Comparison of ENCODE assay signal across 8 cellular contexts in genomic region chr20:43963872-43964791, GRCh38. TPM values are rescaled to one million over a fixed set of nuclear protein-coding genes. Genes with fewer than 3 reads are reported as not detected.
DNase-seq lines count a peak whose midpoint lies in the region; ATAC-seq and TF ChIP-seq lines count a peak whose summit lies in the region.

No MANE protein-coding gene starts in this region.

- no peaks in the 10 kb centered on the region for H3K27me3 ChIP-seq in esophagus squamous epithelium
- no peaks in the 10 kb centered on the region for H3K27me3 ChIP-seq in Caco-2 (replicated peaks; ENCODE audit: control insufficient read depth, insufficient read depth, low read length)
- H3K27me3 ChIP-seq in vagina: no peaks in the 10 kb centered on the region

- ATAC-seq in HG03108 (IDR thresholded peaks at IDR 0.05; ENCODE audit: unreplicated experiment) (peak; percentile 51), GM21447 (IDR thresholded peaks at IDR 0.05; ENCODE audit: unreplicated experiment) (no peak)
- ATAC-seq in activated CD4-positive, alpha-beta T cell treated with anti-CD3 and anti-CD28 coated beads for 36 hours: peak; percentile 92

- TF ChIP-seq CTCF in glutamatergic neuron (IDR thresholded peaks at IDR 0.05; ENCODE audit: partially characterized antibody, unreplicated experiment): no peak
- TF ChIP-seq CTCF in esophagus squamous epithelium (IDR thresholded peaks at IDR 0.05): no peak
- TF ChIP-seq CTCF in Caco-2 (IDR thresholded peaks at IDR 0.05; ENCODE audit: insufficient read depth in 1 of 2, low read depth in 1 of 2, low read length in 1 of 2, severe bottlenecking in 1 of 2, unreplicated experiment in 1 of 2): no peak
- no peak for TF ChIP-seq CTCF in vagina (IDR thresholded peaks at IDR 0.05)

- no peaks in the 10 kb centered on the region for H3K9me3 Mint-ChIP-seq in activated CD4-positive, alpha-beta T cell treated with anti-CD3 and anti-CD28 coated beads for 36 hours (ENCODE audit: low read depth)
- H3K9me3 Mint-ChIP-seq in glutamatergic neuron (ENCODE audit: unreplicated experiment): peaks cover 2% of the 10 kb centered on the region
- no peaks in the 10 kb centered on the region for H3K9me3 Mint-ChIP-seq in Caco-2 (ENCODE audit: unreplicated experiment)

- POLR2A ChIA-PET in activated CD4-positive, alpha-beta T cell treated with anti-CD3 and anti-CD28 coated beads for 36 hours (lab: Charles Lee): no interaction called here
- POLR2A ChIA-PET in Caco-2 (lab: Charles Lee): no interaction called here

- no peak overlapping the region for H3K4me3 Mint-ChIP-seq in activated CD4-positive, alpha-beta T cell treated with anti-CD3 and anti-CD28 coated beads for 36 hours
- no peak overlapping the region for H3K4me3 Mint-ChIP-seq in glutamatergic neuron (ENCODE audit: unreplicated experiment)
- H3K4me3 Mint-ChIP-seq in Caco-2 (ENCODE audit: unreplicated experiment): no peak overlapping the region

- intact Hi-C loops in activated CD4-positive, alpha-beta T cell treated with anti-CD3 and anti-CD28 coated beads for 36 hours (cut with DNase I, micrococcal nuclease): no loop called here
- intact Hi-C loops in esophagus squamous epithelium (cut with DNase I): no loop called here
- intact Hi-C loops in Caco-2 (cut with micrococcal nuclease; ENCODE audit: unreplicated experiment): no loop called here
- intact Hi-C loops in vagina (cut with DNase I): no loop called here

- H3K27me3 Mint-ChIP-seq in activated CD4-positive, alpha-beta T cell treated with anti-CD3 and anti-CD28 coated beads for 36 hours: peaks cover 15% of the 10 kb centered on the region
- H3K27me3 Mint-ChIP-seq in glutamatergic neuron (ENCODE audit: unreplicated experiment): peaks cover 4% of the 10 kb centered on the region
- H3K27me3 Mint-ChIP-seq in Caco-2 (ENCODE audit: insufficient read depth, unreplicated experiment): peaks cover 2% of the 10 kb centered on the region

- H3K9me3 ChIP-seq in esophagus squamous epithelium (no peaks in the 10 kb centered on the region), Caco-2 (no peaks in the 10 kb centered on the region), vagina (no peaks in the 10 kb centered on the region)

- no peaks in the 10 kb centered on the region for H3K36me3 ChIP-seq in esophagus squamous epithelium
- H3K36me3 ChIP-seq in Caco-2 (ENCODE audit: control insufficient read depth, insufficient read depth, low read length): no peaks in the 10 kb centered on the region
- H3K36me3 ChIP-seq in vagina: no peaks in the 10 kb centered on the region

- H3K4me1 ChIP-seq in esophagus squamous epithelium: peaks cover 6 to 27% (median 13%) of the 10 kb centered on the region in 3 donors
- H3K4me1 ChIP-seq in Caco-2: no peaks in the 10 kb centered on the region
- peaks cover 8% of the 10 kb centered on the region for H3K4me1 ChIP-seq in vagina

- peaks cover 40% of the 10 kb centered on the region for H3K4me1 Mint-ChIP-seq in activated CD4-positive, alpha-beta T cell treated with anti-CD3 and anti-CD28 coated beads for 36 hours
- H3K4me1 Mint-ChIP-seq in glutamatergic neuron (ENCODE audit: low read depth, unreplicated experiment): peaks cover 9% of the 10 kb centered on the region
- no peaks in the 10 kb centered on the region for H3K4me1 Mint-ChIP-seq in Caco-2 (ENCODE audit: low read depth, unreplicated experiment)

- WGBS in esophagus squamous epithelium, 2 donors: 50 to 76% methylated on average over 5 to 10 of the region's 10 CpGs

- BruUV-seq in Caco-2 (replicated peaks; lab: Mats Ljungman, UMichigan): no TSS peak

- H3K27ac ChIP-seq in esophagus squamous epithelium (no peak overlapping the region), vagina (no peak overlapping the region)

- TF ChIP-seq POLR2A in esophagus squamous epithelium (IDR thresholded peaks at IDR 0.05) (no peak), vagina (IDR thresholded peaks at IDR 0.05) (no peak)

- H3K4me3 ChIP-seq in esophagus squamous epithelium (no peak overlapping the region), Caco-2 (ENCODE audit: low read depth, low read length) (no peak overlapping the region), vagina (no peak overlapping the region)

- peak; percentile 77 for DNase-seq in DMS153 (lab: John Stamatoyannopoulos, UW)
- DNase-seq in activated CD4-positive, alpha-beta T cell treated with anti-CD3 and anti-CD28 coated beads for 36 hours: peak; percentile 64
- DNase-seq in glutamatergic neuron: peak; percentile 56
- DNase-seq in esophagus squamous epithelium (lab: John Stamatoyannopoulos, UW): no peak
- no peak for DNase-seq in Caco-2
- DNase-seq in vagina (ENCODE audit: extremely low spot score in 2 of 2): no peak

- no peaks in the 10 kb centered on the region for H3K36me3 Mint-ChIP-seq in activated CD4-positive, alpha-beta T cell treated with anti-CD3 and anti-CD28 coated beads for 36 hours (ENCODE audit: low read depth)
- no peaks in the 10 kb centered on the region for H3K36me3 Mint-ChIP-seq in glutamatergic neuron (ENCODE audit: unreplicated experiment)
- H3K36me3 Mint-ChIP-seq in Caco-2 (ENCODE audit: insufficient read depth, unreplicated experiment): no peaks in the 10 kb centered on the region

- H3K27ac Mint-ChIP-seq in activated CD4-positive, alpha-beta T cell treated with anti-CD3 and anti-CD28 coated beads for 36 hours: no peak overlapping the region
- H3K27ac Mint-ChIP-seq in glutamatergic neuron (ENCODE audit: unreplicated experiment): peak overlapping the region; percentile 4
- no peak overlapping the region for H3K27ac Mint-ChIP-seq in Caco-2 (ENCODE audit: unreplicated experiment)

- CTCF ChIA-PET in activated CD4-positive, alpha-beta T cell treated with anti-CD3 and anti-CD28 coated beads for 36 hours (lab: Charles Lee): interaction anchor here (0.7 to 1.5 kb wide), 5 partner anchors 8 to 122 kb away, joined by 3 to 8 read pairs (median 4); no protein-coding TSS in a partner anchor
- CTCF ChIA-PET in Caco-2 (lab: Charles Lee): no interaction called here

RNA-seq across cellular contexts. Expression of gene TOX2, which starts 49.5 kb away (rescaled TPM):
- total RNA-seq in activated CD4-positive, alpha-beta T cell treated with anti-CD3 and anti-CD28 coated beads for 36 hours: 1 to 10 TPM; 1.6 to 3.0 TPM
- 11.0 TPM for total RNA-seq in glutamatergic neuron (ENCODE audit: unreplicated experiment)
- 10 to 100 TPM in 1 of 4 donors, 1 to 10 TPM in 2, under 1 TPM in 1; 0.99 to 22.9 (median 3.1) TPM for total RNA-seq in esophagus squamous epithelium
- not detected in 2 replicates for total RNA-seq in Caco-2 (2022)
- total RNA-seq in vagina: 5.2 TPM

Comparison
In these comparisons a context has a peak if more than half of its experiments do, and no peak if none do; other contexts are left out.
1. DNase-seq: peak in DMS153 (single experiment), activated CD4-positive, alpha-beta T cell treated with anti-CD3 and anti-CD28 coated beads for 36 hours (single experiment) and glutamatergic neuron (single experiment); none in esophagus squamous epithelium (single experiment), Caco-2 (0 of 2) and vagina (0 of 2).